In the genomic region with DNA sequence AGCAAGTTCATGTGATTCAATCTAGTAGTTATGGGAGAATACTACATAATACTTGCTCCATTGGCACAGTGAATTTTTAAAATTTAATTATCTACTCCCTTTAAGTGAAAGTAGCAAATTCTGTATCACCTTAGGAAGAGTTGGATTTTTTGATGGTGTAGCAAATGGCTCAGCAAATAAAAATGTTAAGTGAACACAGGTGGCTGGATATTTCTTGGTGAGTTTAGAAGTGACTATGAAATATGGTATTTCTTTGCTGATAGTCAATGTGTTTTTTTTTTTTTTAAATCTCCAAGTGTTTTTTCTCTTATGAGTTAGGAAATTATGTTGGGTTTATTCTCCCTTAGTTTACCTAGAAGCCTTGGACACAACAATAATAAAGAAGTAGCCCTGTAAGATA, we compare ENCODE assay signal across 11 cellular contexts.
A peak's percentile ranks its signal among the peaks of the same experiment; 100 is the strongest.
DNase-seq lines count a peak whose midpoint lies in the region; ATAC-seq and TF ChIP-seq lines count a peak whose summit lies in the region.
"Had no signal": no experiment of that assay in that cellular context is flagged by ENCODE, and none has a peak within 500 bp of the region (broad histone marks: within the 10 kb centered on the region; RNA-seq: fewer than 3 reads in every experiment).

No MANE protein-coding gene starts in this region.

- H3K27ac Mint-ChIP-seq in activated naive CD8-positive, alpha-beta T cell treated with anti-CD3 and anti-CD28 coated beads, Interleukin-2, amount 10 ng/mL, durations not matched to agents 7 days and 5 days, result peak overlapping the region; percentile 96
- peak overlapping the region in 2 of 3 experiments; percentile 98 to 99 for H3K27ac Mint-ChIP-seq in nephron

- H3K36me3 Mint-ChIP-seq in activated naive CD8-positive, alpha-beta T cell treated with anti-CD3 and anti-CD28 coated beads, Interleukin-2, amount 10 ng/mL, durations not matched to agents 7 days and 5 days, result peaks cover 34% of the 10 kb centered on the region
- H3K36me3 Mint-ChIP-seq in nephron (ENCODE audit: low read depth), result peaks cover 15% of the 10 kb centered on the region

- no peaks in the 10 kb centered on the region for H3K27me3 Mint-ChIP-seq in activated naive CD8-positive, alpha-beta T cell treated with anti-CD3 and anti-CD28 coated beads, Interleukin-2, amount 10 ng/mL, durations not matched to agents 7 days and 5 days
- no peaks in the 10 kb centered on the region for H3K27me3 Mint-ChIP-seq in nephron (ENCODE audit: low read depth)

- H3K4me3 ChIP-seq in AG10803 (ENCODE audit: low read length) (no peak overlapping the region), ovary (no peak overlapping the region)

- TF ChIP-seq POLR2A in ovary (IDR thresholded peaks at IDR 0.05), result no peak

- POLR2A ChIA-PET in activated naive CD8-positive, alpha-beta T cell treated with anti-CD3 and anti-CD28 coated beads, Interleukin-2, amount 10 ng/mL, durations not matched to agents 7 days and 5 days (lab: Charles Lee), result interaction anchor here (0.7 to 4.7 kb wide), 5 partner anchors 12 to 67 kb away, joined by 6 to 201 read pairs (median 42); partner anchors contain the start of gene CREM

- no peaks in the 10 kb centered on the region for H3K36me3 ChIP-seq in ovary

- no peak overlapping the region for H3K4me3 Mint-ChIP-seq in activated naive CD8-positive, alpha-beta T cell treated with anti-CD3 and anti-CD28 coated beads, Interleukin-2, amount 10 ng/mL, durations not matched to agents 7 days and 5 days
- H3K4me3 Mint-ChIP-seq in nephron, result no peak overlapping the region

- TF ChIP-seq CTCF in AG10803 (conservative IDR thresholded peaks at IDR 0.05; ENCODE audit: low read length), result no peak
- no peak for TF ChIP-seq CTCF in nephron (IDR thresholded peaks at IDR 0.05; ENCODE audit: unreplicated experiment in 3 of 3)
- TF ChIP-seq CTCF in ovary (IDR thresholded peaks at IDR 0.05), result no peak

- peak; percentile 29 for DNase-seq in AG10803 (ENCODE audit: low read depth)
- peak; percentile 16 for DNase-seq in EH (ENCODE audit: low read depth)
- no peak for DNase-seq in activated naive CD8-positive, alpha-beta T cell treated with anti-CD3 and anti-CD28 coated beads, Interleukin-2, amount 10 ng/mL, durations not matched to agents 7 days and 5 days
- DNase-seq in ovary, result no peak
- DNase-seq in activated effector memory CD4-positive, alpha-beta T cell treated with anti-CD3 and anti-CD28 coated beads, Interleukin-2, amount 50 U/mL, for 16 hours, result no peak
- DNase-seq: activated effector memory CD4-positive, alpha-beta T cell treated with Interleukin-2 at 50 U/mL for 16 hours; head of caudate nucleus; NCI-H2171 had no signal

- peak overlapping the region in 1 of 2 donors; percentile 96 for H3K27ac ChIP-seq in ovary

- H3K27me3 ChIP-seq in ovary, result no peaks in the 10 kb centered on the region

- no peak for TF ChIP-seq EP300 in ovary (IDR thresholded peaks at IDR 0.05)

- no peaks in the 10 kb centered on the region for H3K4me1 ChIP-seq in ovary (ENCODE audit: insufficient read depth)

- H3K9me3 Mint-ChIP-seq in activated naive CD8-positive, alpha-beta T cell treated with anti-CD3 and anti-CD28 coated beads, Interleukin-2, amount 10 ng/mL, durations not matched to agents 7 days and 5 days, result no peaks in the 10 kb centered on the region
- H3K9me3 Mint-ChIP-seq in nephron, result no peaks in the 10 kb centered on the region

- ATAC-seq in activated naive CD8-positive, alpha-beta T cell treated with anti-CD3 and anti-CD28 coated beads, Interleukin-2, amount 10 ng/mL, durations not matched to agents 7 days and 5 days (ENCODE audit: low read depth), result no peak
- no peak for ATAC-seq in GM19324 (IDR thresholded peaks at IDR 0.05; ENCODE audit: low FRiP score, unreplicated experiment)
- no peak for ATAC-seq in HG03139 (IDR thresholded peaks at IDR 0.05; ENCODE audit: unreplicated experiment)

- intact Hi-C loops in ovary (cut with DNase I), result no loop called here

- H3K4me1 Mint-ChIP-seq in activated naive CD8-positive, alpha-beta T cell treated with anti-CD3 and anti-CD28 coated beads, Interleukin-2, amount 10 ng/mL, durations not matched to agents 7 days and 5 days, result peaks cover 38% of the 10 kb centered on the region
- peaks cover 28% of the 10 kb centered on the region for H3K4me1 Mint-ChIP-seq in nephron

- no peaks in the 10 kb centered on the region for H3K9me3 ChIP-seq in ovary

Comparison
In these comparisons a context has a peak if more than half of its experiments do, and no peak if none do; other contexts are left out.
1. DNase-seq: peak in AG10803 (single experiment) and EH (single experiment); none in activated naive CD8-positive, alpha-beta T cell treated with anti-CD3 and anti-CD28 coated beads, Interleukin-2, amount 10 ng/mL, durations not matched to agents 7 days and 5 days (single experiment), ovary (0 of 5) and activated effector memory CD4-positive, alpha-beta T cell treated with anti-CD3 and anti-CD28 coated beads, Interleukin-2, amount 50 U/mL, for 16 hours (single experiment).